In genomic region chr1:23868848-23869450, GRCh38 we compare ENCODE assay signal across 8 cellular contexts. TPM values are rescaled to one million over a fixed set of nuclear protein-coding genes. Genes with fewer than 3 reads are reported as not detected.
DNase-seq lines count a peak whose midpoint lies in the region; ATAC-seq and TF ChIP-seq lines count a peak whose summit lies in the region.

No MANE protein-coding gene starts in this region.

- TF ChIP-seq CTCF in nephron progenitor cell (IDR thresholded peaks at IDR 0.05) (no peak), mucosa of descending colon (IDR thresholded peaks at IDR 0.05) (no peak)

- H3K4me3 ChIP-seq in MG63 (peak overlapping the region; percentile 58), mucosa of descending colon (no peak overlapping the region)

- H3K27me3 Mint-ChIP-seq in nephron progenitor cell (ENCODE audit: low read depth, poor library complexity): peaks cover 84% of the 10 kb centered on the region

- peak overlapping the region; percentile 88 for H3K27ac ChIP-seq in cingulate gyrus (ENCODE audit: low read depth, low read length)

- H3K9me3 Mint-ChIP-seq in nephron progenitor cell: peaks cover 9% of the 10 kb centered on the region

- ATAC-seq in mucosa of descending colon: no peak
- no peak for ATAC-seq in GM19397 (IDR thresholded peaks at IDR 0.05; ENCODE audit: unreplicated experiment)

- peak overlapping the region; percentile 81 for H3K4me3 Mint-ChIP-seq in nephron progenitor cell

- H3K27me3 ChIP-seq in MG63: no peaks in the 10 kb centered on the region

- no peaks in the 10 kb centered on the region for H3K9me3 ChIP-seq in MG63
- H3K9me3 ChIP-seq in mucosa of descending colon: no peaks in the 10 kb centered on the region

- no peaks in the 10 kb centered on the region for H3K36me3 Mint-ChIP-seq in nephron progenitor cell (ENCODE audit: low read depth)

- no peak overlapping the region for H3K27ac Mint-ChIP-seq in nephron progenitor cell

- DNase-seq in EH (ENCODE audit: low read depth) (peak; percentile 48), MG63 (no peak), nephron progenitor cell (no peak), EL (no peak), mucosa of descending colon (no peak), A172 (ENCODE audit: low spot score) (no peak)

- peaks cover 17% of the 10 kb centered on the region for H3K4me1 Mint-ChIP-seq in nephron progenitor cell

- intact Hi-C loops in mucosa of descending colon (cut with DNase I, micrococcal nuclease): loop anchor here (5.0 to 10.0 kb wide), 2 partner anchors 54 to 57 kb away; no protein-coding TSS in a partner anchor

- no peaks in the 10 kb centered on the region for H3K36me3 ChIP-seq in MG63
- no peaks in the 10 kb centered on the region for H3K36me3 ChIP-seq in mucosa of descending colon (ENCODE audit: low read depth)

- peaks cover 17% of the 10 kb centered on the region for H3K4me1 ChIP-seq in mucosa of descending colon (ENCODE audit: low read depth)

RNA-seq across cellular contexts. Expression of gene FUCA1, which starts 0.9 kb away (rescaled TPM):
- total RNA-seq in MG63 (2014; rRNA removed; shearing (Covaris generic); ENCODE audit: low replicate concordance): 9.5 and 9.8 TPM in 2 replicates
- 100 to 1,000 TPM in 2 of 3 donors, 10 to 100 TPM in 1; 82.2 to 171 (median 159) TPM for total RNA-seq in mucosa of descending colon
- 19.6 and 22.9 TPM in 2 replicates for total RNA-seq in A172 (2014; rRNA removed; shearing (Covaris generic))

RNA-seq across cellular contexts. Expression of gene HMGCL, which starts 43.7 kb away (rescaled TPM):
- 27.6 and 41.0 TPM in 2 replicates for total RNA-seq in MG63 (2014; rRNA removed; shearing (Covaris generic); ENCODE audit: low replicate concordance)
- total RNA-seq in mucosa of descending colon: 10 to 100 TPM; 45.2 to 83.4 (median 62.6) TPM
- 15.3 and 21.5 TPM in 2 replicates for total RNA-seq in A172 (2014; rRNA removed; shearing (Covaris generic))

RNA-seq across cellular contexts. Expression of gene CNR2, which starts 44.2 kb away (rescaled TPM):
- total RNA-seq in MG63 (2014; rRNA removed; shearing (Covaris generic); ENCODE audit: low replicate concordance): not detected in 2 replicates
- total RNA-seq in mucosa of descending colon: under 1 TPM; 0.06 to 0.19 (median 0.17) TPM
- total RNA-seq in A172 (2014; rRNA removed; shearing (Covaris generic)): not detected in 2 replicates
